25 cellular contexts compared by ENCODE assay signal in the genomic region with DNA sequence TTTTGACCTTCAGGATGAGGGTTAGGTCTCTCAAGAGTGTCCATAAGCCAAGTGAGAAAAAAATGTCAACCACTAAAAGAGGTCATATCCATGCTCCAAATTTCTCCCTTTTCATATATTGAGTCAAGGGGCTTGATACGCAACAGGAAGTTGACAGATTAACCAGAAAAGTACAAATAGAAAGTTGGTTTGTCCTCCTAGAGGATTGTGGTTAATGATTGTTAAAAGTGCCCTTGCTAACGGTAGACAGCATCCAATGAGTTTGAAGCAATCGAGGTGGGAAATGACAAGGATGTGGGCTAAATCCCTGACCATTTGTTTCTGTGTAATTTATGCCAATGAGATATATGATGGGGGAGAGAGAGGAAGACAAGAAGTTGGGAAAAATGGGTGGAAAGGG.
"Had no signal": no experiment of that assay in that cellular context is flagged by ENCODE, and none has a peak within 500 bp of the region (broad histone marks: within the 10 kb centered on the region; RNA-seq: fewer than 3 reads in every experiment).

No MANE protein-coding gene starts in this region.

- H3K4me1 ChIP-seq: colonic mucosa, esophagus muscularis mucosa, testis, uterus had no signal

- H3K27me3 ChIP-seq: colonic mucosa, testis, uterus had no signal

- H3K9me3 Mint-ChIP-seq: activated B cell treated with CpG ODN at 0.5 μM for 24 hours; activated T-cell treated with anti-CD3 and anti-CD28 coated beads, Interleukin-2, amount 50 U/mL, for 24 hours; activated T-helper 17 cell treated with anti-CD3 and anti-CD28 coated beads, Interleukin-2, amount 50 U/mL, for 72 hours; effector memory CD8-positive, alpha-beta T cell had no signal

- H3K27ac ChIP-seq: colonic mucosa, dorsolateral prefrontal cortex, esophagus muscularis mucosa, testis, uterus had no signal

- H3K36me3 ChIP-seq: colonic mucosa, esophagus muscularis mucosa, uterus had no signal

- H3K4me1 Mint-ChIP-seq: activated B cell treated with CpG ODN at 0.5 μM for 24 hours; activated T-helper 17 cell treated with anti-CD3 and anti-CD28 coated beads, Interleukin-2, amount 50 U/mL, for 72 hours had no signal

- H3K4me3 Mint-ChIP-seq: activated B cell treated with CpG ODN at 0.5 μM for 24 hours; activated CD4-positive, alpha-beta T cell treated with anti-CD3 and anti-CD28 coated beads for 36 hours; activated T-cell treated with anti-CD3 and anti-CD28 coated beads, Interleukin-2, amount 50 U/mL, for 24 hours; activated T-helper 17 cell treated with anti-CD3 and anti-CD28 coated beads, Interleukin-2, amount 50 U/mL, for 72 hours; effector memory CD8-positive, alpha-beta T cell had no signal

- H3K4me3 ChIP-seq: colonic mucosa, dorsolateral prefrontal cortex, esophagus muscularis mucosa, uterus had no signal

- ATAC-seq: activated CD4-positive, alpha-beta T cell treated with anti-CD3 and anti-CD28 coated beads for 36 hours; activated naive CD4-positive, alpha-beta T cell treated with anti-CD3 and anti-CD28 coated beads, Interleukin-2, amount 50 U/mL, for 72 hours; activated T-helper 17 cell treated with anti-CD3 and anti-CD28 coated beads, Interleukin-2, amount 50 U/mL, for 72 hours; effector memory CD8-positive, alpha-beta T cell had no signal

- DNase-seq: activated B cell treated with CpG ODN at 0.5 μM for 24 hours; activated CD4-positive, alpha-beta T cell treated with anti-CD3 and anti-CD28 coated beads for 36 hours; activated CD4-positive, alpha-beta T cell treated with anti-CD3 and anti-CD28 coated beads, Interleukin-2, amount 50 U/mL, for 4 hours; activated CD8-positive, alpha-beta memory T cell treated with anti-CD3 and anti-CD28 coated beads for 24 hours; activated CD8-positive, alpha-beta memory T cell treated with anti-CD3 and anti-CD28 coated beads, Interleukin-2, amount 50 U/mL, for 4 hours; activated T-cell treated with anti-CD3 and anti-CD28 coated beads, Interleukin-2, amount 50 U/mL, for 24 hours; colonic mucosa; dorsolateral prefrontal cortex; effector memory CD8-positive, alpha-beta T cell; hippocampal formation; mesenchymal stem cell; nucleus accumbens; posterior cingulate gyrus; retina; stimulated activated CD4-positive, alpha-beta T cell treated with anti-CD3 and anti-CD28 coated beads, Interleukin-2, amount 100 ng/mL, for 48 hours; stimulated activated CD8-positive, alpha-beta memory T cell treated with anti-CD3 and anti-CD28 coated beads, Interleukin-4, amount 100 ng/mL, for 48 hours; stimulated activated naive CD4-positive, alpha-beta T cell; testis; trophoblast cell; uterus had no signal

- H3K27me3 Mint-ChIP-seq: activated B cell treated with CpG ODN at 0.5 μM for 24 hours; activated CD4-positive, alpha-beta T cell treated with anti-CD3 and anti-CD28 coated beads for 36 hours; activated T-cell treated with anti-CD3 and anti-CD28 coated beads, Interleukin-2, amount 50 U/mL, for 24 hours; activated T-helper 17 cell treated with anti-CD3 and anti-CD28 coated beads, Interleukin-2, amount 50 U/mL, for 72 hours had no signal

- H3K9me3 ChIP-seq: colonic mucosa, esophagus muscularis mucosa, testis, uterus had no signal

- H3K36me3 Mint-ChIP-seq: activated naive CD4-positive, alpha-beta T cell treated with anti-CD3 and anti-CD28 coated beads, Interleukin-2, amount 50 U/mL, for 72 hours had no signal

- FAIRE-seq: astrocyte, frontal cortex had no signal

- H3K27ac Mint-ChIP-seq: activated B cell treated with CpG ODN at 0.5 μM for 24 hours; activated CD4-positive, alpha-beta T cell treated with anti-CD3 and anti-CD28 coated beads for 36 hours; activated naive CD4-positive, alpha-beta T cell treated with anti-CD3 and anti-CD28 coated beads, Interleukin-2, amount 50 U/mL, for 72 hours; activated T-cell treated with anti-CD3 and anti-CD28 coated beads, Interleukin-2, amount 50 U/mL, for 24 hours; activated T-helper 17 cell treated with anti-CD3 and anti-CD28 coated beads, Interleukin-2, amount 50 U/mL, for 72 hours; effector memory CD8-positive, alpha-beta T cell had no signal
